11 cellular contexts compared by ENCODE assay signal in genomic region chrX:82782014-82782413, GRCh38.
"Had no signal": no experiment of that assay in that cellular context is flagged by ENCODE, and none has a peak within 500 bp of the region (broad histone marks: within the 10 kb centered on the region; RNA-seq: fewer than 3 reads in every experiment).

No MANE protein-coding gene starts in this region.

- H3K4me1 ChIP-seq: HAP-1 had no signal

- H3K4me3 ChIP-seq: GM23248, GM23338, HAP-1 had no signal

- FAIRE-seq: H1, H54 had no signal

- H3K9me3 ChIP-seq: HAP-1 had no signal

- ATAC-seq: GM23338, HCT116 had no signal

- H3K27ac ChIP-seq: GM23248 had no signal

- H3K4me2 ChIP-seq: GM23338 had no signal

- DNase-seq: GM23248, GOT3, H7, H9, HCEC 1CT, HFFc6 had no signal

- H3K36me3 ChIP-seq: HAP-1 had no signal
